Comparison of ENCODE assay signal across 12 cellular contexts in the genomic region with DNA sequence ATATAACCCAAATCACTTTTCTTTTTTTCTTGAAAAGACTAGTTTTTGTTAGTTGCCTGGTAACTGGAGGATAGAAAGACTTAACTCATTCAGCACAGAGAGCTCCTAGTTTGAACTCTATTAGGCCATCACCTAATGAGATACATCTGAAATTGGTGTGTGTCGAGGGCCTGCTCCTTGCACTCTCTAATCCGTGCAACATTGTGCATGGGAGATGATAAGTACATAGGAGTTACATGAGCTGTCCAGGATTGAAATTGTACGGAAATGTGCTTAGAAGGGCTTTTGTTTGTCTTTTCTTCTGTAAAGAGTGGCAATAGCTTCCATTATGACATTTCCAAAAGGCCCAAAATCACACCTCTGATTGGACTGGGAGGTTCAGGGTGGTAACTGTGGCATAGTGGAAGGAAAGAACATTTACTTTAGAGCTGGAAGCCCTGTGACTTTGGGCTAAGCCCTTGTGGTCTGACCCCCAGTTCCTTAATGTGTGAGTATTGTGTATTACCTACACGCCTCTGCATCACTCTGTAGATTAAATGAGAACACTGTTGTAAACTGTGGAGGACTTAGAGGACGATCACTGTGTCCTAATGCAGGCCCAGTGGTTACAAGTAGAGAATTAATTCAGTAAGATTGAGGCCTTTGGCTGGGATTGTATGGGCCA.
A peak's percentile ranks its signal among the peaks of the same experiment; 100 is the strongest.
DNase-seq lines count a peak whose midpoint lies in the region; ATAC-seq and TF ChIP-seq lines count a peak whose summit lies in the region.
"Had no signal": no experiment of that assay in that cellular context is flagged by ENCODE, and none has a peak within 500 bp of the region (broad histone marks: within the 10 kb centered on the region; RNA-seq: fewer than 3 reads in every experiment).

No MANE protein-coding gene starts in this region.

- H3K4ac ChIP-seq in mesendoderm (ENCODE audit: low read depth, low read length): no peak overlapping the region

- TF ChIP-seq POLR2A in stomach (IDR thresholded peaks at IDR 0.05): no peak

- no peak overlapping the region for H2BK5ac ChIP-seq in mesendoderm (ENCODE audit: low read length)

- H3K36me3 Mint-ChIP-seq in chondrocyte (ENCODE audit: low read depth): peaks cover 5% of the 10 kb centered on the region
- H3K36me3 Mint-ChIP-seq in activated T-helper 1 cell treated with anti-CD3 and anti-CD28 coated beads, Interleukin-12 subunit alpha, Interleukin-12 subunit beta, Interleukin-2, Interleukin-4 antibody, amounts not matched to agents 30 ng/mL and 10 ng/mL and 1 ng/mL, durations not matched to agents 14 hours and 24 hours and 36 hours (ENCODE audit: low read depth): peaks cover 7% of the 10 kb centered on the region
- peaks cover 14% of the 10 kb centered on the region for H3K36me3 Mint-ChIP-seq in activated CD8-positive, alpha-beta memory T cell treated with anti-CD3 and anti-CD28 coated beads, Interleukin-2, amount 10 ng/mL, durations not matched to agents 7 days and 5 days

- ATAC-seq in activated CD8-positive, alpha-beta memory T cell treated with anti-CD3 and anti-CD28 coated beads, Interleukin-2, amount 10 ng/mL, durations not matched to agents 7 days and 5 days: no peak
- ATAC-seq in HG03159 (IDR thresholded peaks at IDR 0.05; ENCODE audit: unreplicated experiment): no peak

- no peak overlapping the region for H3K56ac ChIP-seq in mesendoderm (ENCODE audit: low read length)

- 86 to 100% methylated on average over 2 of the region's 5 CpGs for WGBS in mesodermal cell (ENCODE audit: insufficient coverage in 2 of 2), 2 experiments
- WGBS in stomach, 5 donors: 71 to 81% (median 74%) methylated on average over 5 of the region's 5 CpGs
- WGBS in mesendoderm (ENCODE audit: extremely low coverage, insufficient coverage, low lambda C conversion rate): no CpG with 5 or more reads among the region's 5 CpGs

- H3K4me3 Mint-ChIP-seq in chondrocyte (ENCODE audit: unreplicated experiment): no peak overlapping the region
- no peak overlapping the region for H3K4me3 Mint-ChIP-seq in activated T-helper 1 cell treated with anti-CD3 and anti-CD28 coated beads, Interleukin-12 subunit alpha, Interleukin-12 subunit beta, Interleukin-2, Interleukin-4 antibody, amounts not matched to agents 30 ng/mL and 10 ng/mL and 1 ng/mL, durations not matched to agents 14 hours and 24 hours and 36 hours
- no peak overlapping the region for H3K4me3 Mint-ChIP-seq in activated CD8-positive, alpha-beta memory T cell treated with anti-CD3 and anti-CD28 coated beads, Interleukin-2, amount 10 ng/mL, durations not matched to agents 7 days and 5 days
- H3K4me3 Mint-ChIP-seq: activated naive CD8-positive, alpha-beta T cell treated with anti-CD3 and anti-CD28 coated beads, Interleukin-2, amount 10 ng/mL, durations not matched to agents 7 days and 5 days; naive B cell had no signal

- CTCF ChIA-PET in activated CD8-positive, alpha-beta memory T cell treated with anti-CD3 and anti-CD28 coated beads, Interleukin-2, amount 10 ng/mL, durations not matched to agents 7 days and 5 days (lab: Charles Lee): no interaction called here

- H3K27ac Mint-ChIP-seq in chondrocyte (ENCODE audit: unreplicated experiment): peak overlapping the region; percentile 87
- no peak overlapping the region for H3K27ac Mint-ChIP-seq in activated T-helper 1 cell treated with anti-CD3 and anti-CD28 coated beads, Interleukin-12 subunit alpha, Interleukin-12 subunit beta, Interleukin-2, Interleukin-4 antibody, amounts not matched to agents 30 ng/mL and 10 ng/mL and 1 ng/mL, durations not matched to agents 14 hours and 24 hours and 36 hours
- H3K27ac Mint-ChIP-seq in activated CD8-positive, alpha-beta memory T cell treated with anti-CD3 and anti-CD28 coated beads, Interleukin-2, amount 10 ng/mL, durations not matched to agents 7 days and 5 days: no peak overlapping the region
- H3K27ac Mint-ChIP-seq: activated naive CD8-positive, alpha-beta T cell treated with anti-CD3 and anti-CD28 coated beads, Interleukin-2, amount 10 ng/mL, durations not matched to agents 7 days and 5 days had no signal

- H3K9me3 ChIP-seq in mesodermal cell (ENCODE audit: control insufficient read depth, low read length): no peaks in the 10 kb centered on the region
- no peaks in the 10 kb centered on the region for H3K9me3 ChIP-seq in stomach

- no peak overlapping the region for H3K4me2 ChIP-seq in mesendoderm (ENCODE audit: low read length)

- no peak overlapping the region for H3K9ac ChIP-seq in mesendoderm (ENCODE audit: low read length)

- no peaks in the 10 kb centered on the region for H3K79me1 ChIP-seq in mesendoderm (ENCODE audit: low read length)

- no peak overlapping the region for H2AK5ac ChIP-seq in mesendoderm (ENCODE audit: low read length)

- intact Hi-C loops in stomach (cut with DNase I; ENCODE audit: low total_unique reads): no loop called here
- intact Hi-C loops in activated T-helper 1 cell treated with anti-CD3 and anti-CD28 coated beads, Interleukin-12 subunit alpha, Interleukin-12 subunit beta, Interleukin-2, Interleukin-4 antibody, amounts not matched to agents 30 ng/mL and 10 ng/mL and 1 ng/mL, durations not matched to agents 14 hours and 24 hours and 36 hours (cut with micrococcal nuclease): no loop called here

- H3K9me3 Mint-ChIP-seq in chondrocyte (ENCODE audit: low read depth): no peaks in the 10 kb centered on the region
- peaks cover 4% of the 10 kb centered on the region for H3K9me3 Mint-ChIP-seq in activated T-helper 1 cell treated with anti-CD3 and anti-CD28 coated beads, Interleukin-12 subunit alpha, Interleukin-12 subunit beta, Interleukin-2, Interleukin-4 antibody, amounts not matched to agents 30 ng/mL and 10 ng/mL and 1 ng/mL, durations not matched to agents 14 hours and 24 hours and 36 hours
- no peaks in the 10 kb centered on the region for H3K9me3 Mint-ChIP-seq in activated CD8-positive, alpha-beta memory T cell treated with anti-CD3 and anti-CD28 coated beads, Interleukin-2, amount 10 ng/mL, durations not matched to agents 7 days and 5 days (ENCODE audit: low read depth)

- H3K4me1 ChIP-seq in mesodermal cell (ENCODE audit: control insufficient read depth, insufficient read depth, low read length, poor library complexity, severe bottlenecking) (peaks cover 3% of the 10 kb centered on the region), stomach (peaks cover 0 to 19% (median 8%) of the 10 kb centered on the region in 4 donors), mesendoderm (ENCODE audit: control insufficient read depth, low read depth, low read length) (no peaks in the 10 kb centered on the region)

- no peak overlapping the region for H2BK15ac ChIP-seq in mesendoderm (replicated peaks; ENCODE audit: low read depth)

- no peak overlapping the region for H4K5ac ChIP-seq in mesendoderm (ENCODE audit: low read length)

- peaks cover 23% of the 10 kb centered on the region for H3K4me1 Mint-ChIP-seq in chondrocyte (ENCODE audit: low read depth)
- no peaks in the 10 kb centered on the region for H3K4me1 Mint-ChIP-seq in activated T-helper 1 cell treated with anti-CD3 and anti-CD28 coated beads, Interleukin-12 subunit alpha, Interleukin-12 subunit beta, Interleukin-2, Interleukin-4 antibody, amounts not matched to agents 30 ng/mL and 10 ng/mL and 1 ng/mL, durations not matched to agents 14 hours and 24 hours and 36 hours (ENCODE audit: low read depth)
- no peaks in the 10 kb centered on the region for H3K4me1 Mint-ChIP-seq in activated CD8-positive, alpha-beta memory T cell treated with anti-CD3 and anti-CD28 coated beads, Interleukin-2, amount 10 ng/mL, durations not matched to agents 7 days and 5 days
- H3K4me1 Mint-ChIP-seq: activated naive CD8-positive, alpha-beta T cell treated with anti-CD3 and anti-CD28 coated beads, Interleukin-2, amount 10 ng/mL, durations not matched to agents 7 days and 5 days; naive B cell had no signal

- H3K4me3 ChIP-seq in mesodermal cell (ENCODE audit: extremely low read depth, insufficient read depth, low read length, poor library complexity, severe bottlenecking) (no peak overlapping the region), stomach (no peak overlapping the region), mesendoderm (ENCODE audit: low read length) (no peak overlapping the region)
- H3K4me3 ChIP-seq: dorsolateral prefrontal cortex had no signal

- no peak overlapping the region for H3K23ac ChIP-seq in mesendoderm (ENCODE audit: low read length)

- no peak overlapping the region for H4K8ac ChIP-seq in mesendoderm (ENCODE audit: low read depth, low read length)

- H2BK120ac ChIP-seq in mesendoderm (ENCODE audit: low read depth, low read length): no peak overlapping the region

- TF ChIP-seq CTCF in chondrocyte (IDR thresholded peaks at IDR 0.05) (no peak), stomach (IDR thresholded peaks at IDR 0.05) (no peak)

- DNase-seq in LHCN-M2 (ENCODE audit: low read depth) (peak; percentile 48), chondrocyte (ENCODE audit: low spot score) (no peak), stomach (no peak), mesendoderm (no peak)
- DNase-seq in activated T-helper 1 cell treated with anti-CD3 and anti-CD28 coated beads, Interleukin-12 subunit alpha, Interleukin-12 subunit beta, Interleukin-2, Interleukin-4 antibody, amounts not matched to agents 30 ng/mL and 10 ng/mL and 1 ng/mL, durations not matched to agents 14 hours and 24 hours and 36 hours (ENCODE audit: low spot score): no peak
- DNase-seq in activated CD8-positive, alpha-beta memory T cell treated with anti-CD3 and anti-CD28 coated beads, Interleukin-2, amount 10 ng/mL, durations not matched to agents 7 days and 5 days: no peak
- DNase-seq: activated CD8-positive, alpha-beta memory T cell treated with anti-CD3 and anti-CD28 coated beads, Interleukin-2, amount 50 U/mL, for 48 hours; activated naive CD8-positive, alpha-beta T cell treated with anti-CD3 and anti-CD28 coated beads, Interleukin-2, amount 10 ng/mL, durations not matched to agents 7 days and 5 days; dorsolateral prefrontal cortex; naive B cell had no signal

- no peak overlapping the region for H3K18ac ChIP-seq in mesendoderm (ENCODE audit: low read length)

- H3K27me3 ChIP-seq in stomach (no peaks in the 10 kb centered on the region), mesendoderm (ENCODE audit: insufficient read depth, low read length, poor library complexity) (no peaks in the 10 kb centered on the region)
- H3K27me3 ChIP-seq: dorsolateral prefrontal cortex had no signal

- TF ChIP-seq EP300 in stomach (IDR thresholded peaks at IDR 0.05): no peak

- no peaks in the 10 kb centered on the region for H3K36me3 ChIP-seq in mesodermal cell (ENCODE audit: control insufficient read depth, insufficient read depth, low read length)
- no peaks in the 10 kb centered on the region for H3K36me3 ChIP-seq in stomach
- H3K36me3 ChIP-seq in mesendoderm (ENCODE audit: control insufficient read depth, insufficient read depth, low read length): no peaks in the 10 kb centered on the region

- H3K79me2 ChIP-seq in mesendoderm (ENCODE audit: control insufficient read depth, insufficient read depth, low read length): no peaks in the 10 kb centered on the region

- H3K27ac ChIP-seq in mesodermal cell (ENCODE audit: low read depth, low read length, severe bottlenecking) (peak overlapping the region; percentile 36), stomach (peak overlapping the region; percentile 12 to 76 (median 52)), mesendoderm (ENCODE audit: low read depth, low read length) (no peak overlapping the region)

- no peaks in the 10 kb centered on the region for H3K27me3 Mint-ChIP-seq in chondrocyte (ENCODE audit: low read depth)
- H3K27me3 Mint-ChIP-seq in activated T-helper 1 cell treated with anti-CD3 and anti-CD28 coated beads, Interleukin-12 subunit alpha, Interleukin-12 subunit beta, Interleukin-2, Interleukin-4 antibody, amounts not matched to agents 30 ng/mL and 10 ng/mL and 1 ng/mL, durations not matched to agents 14 hours and 24 hours and 36 hours (ENCODE audit: insufficient read depth): no peaks in the 10 kb centered on the region
- H3K27me3 Mint-ChIP-seq in activated CD8-positive, alpha-beta memory T cell treated with anti-CD3 and anti-CD28 coated beads, Interleukin-2, amount 10 ng/mL, durations not matched to agents 7 days and 5 days: no peaks in the 10 kb centered on the region
- H3K27me3 Mint-ChIP-seq: activated naive CD8-positive, alpha-beta T cell treated with anti-CD3 and anti-CD28 coated beads, Interleukin-2, amount 10 ng/mL, durations not matched to agents 7 days and 5 days; naive B cell had no signal
